ENCODE assay signal across 10 cellular contexts in the genomic region with DNA sequence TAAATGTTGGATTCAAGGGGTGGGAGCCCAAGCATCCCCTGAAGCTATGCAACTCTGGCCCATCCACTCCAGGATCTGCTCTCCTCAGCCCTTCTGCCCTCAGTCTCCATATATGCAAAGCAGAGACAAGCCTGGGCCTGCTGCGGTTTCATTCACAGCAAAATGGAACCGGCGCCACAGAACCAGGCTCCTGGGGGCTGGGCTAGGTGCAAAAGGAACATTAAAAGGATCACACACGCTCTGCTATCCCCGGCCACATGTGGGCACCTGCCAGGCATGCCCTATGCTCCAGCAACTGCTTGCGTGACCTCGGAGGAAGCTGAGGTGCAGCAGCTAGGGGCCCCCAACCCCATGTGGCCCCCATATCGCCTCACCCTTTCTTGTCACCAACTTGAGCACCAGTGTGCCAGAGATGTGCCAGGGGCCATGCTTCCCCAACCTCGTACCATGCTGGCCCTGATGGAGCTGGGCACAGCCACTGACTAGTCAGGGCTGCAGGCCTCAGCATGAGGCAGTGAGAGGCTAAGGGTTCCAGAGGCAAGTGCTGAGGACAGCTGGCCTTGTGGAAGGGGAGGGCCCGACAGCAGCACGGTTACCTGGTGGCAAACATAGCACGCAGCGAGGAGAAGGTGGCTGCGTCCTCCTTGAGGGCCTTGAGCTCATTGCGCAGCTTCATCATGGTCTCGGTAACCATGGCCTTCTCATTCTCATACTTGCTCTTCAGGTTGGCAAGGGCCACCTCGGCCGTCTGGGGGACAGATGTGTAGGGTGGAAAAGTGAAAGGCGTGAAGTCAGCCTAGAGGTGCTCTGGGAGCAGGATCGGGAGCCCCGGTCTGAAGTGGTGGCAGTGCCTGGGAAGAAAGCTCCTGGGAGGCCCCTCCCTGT. TPM values are rescaled to one million over a fixed set of nuclear protein-coding genes. Genes with fewer than 3 reads are reported as not detected.
DNase-seq lines count a peak whose midpoint lies in the region; ATAC-seq, FAIRE-seq and TF ChIP-seq lines count a peak whose summit lies in the region.
"Had no signal": no experiment of that assay in that cellular context is flagged by ENCODE, and none has a peak within 500 bp of the region (broad histone marks: within the 10 kb centered on the region; RNA-seq: fewer than 3 reads in every experiment).

No MANE protein-coding gene starts in this region.

- peak overlapping the region; percentile 33 for H3K4me3 ChIP-seq in OCI-LY7 (ENCODE audit: low read depth, low read length, poor library complexity, severe bottlenecking)
- no peak overlapping the region for H3K4me3 ChIP-seq in keratinocyte (ENCODE audit: control insufficient read depth in 2 of 3, extremely low read depth in 1 of 3, insufficient read depth in 2 of 3, low read depth in 1 of 3, low read length in 3 of 3)

- TF ChIP-seq CTCF in OCI-LY7 (conservative IDR thresholded peaks at IDR 0.05; ENCODE audit: low read length) = no peak
- no peak for TF ChIP-seq CTCF in keratinocyte (optimal IDR thresholded peaks at IDR 0.05 in 1 of 3, IDR thresholded peaks at IDR 0.05 in 1 of 3, conservative IDR thresholded peaks at IDR 0.05 in 1 of 3; ENCODE audit: extremely low read depth in 1 of 3, insufficient read depth in 2 of 3, low read length in 3 of 3)

- intact Hi-C loops in OCI-LY7 (cut with micrococcal nuclease; ENCODE audit: unreplicated experiment) = loop anchor here (1.0 to 2.0 kb wide), 2 partner anchors 12 to 47 kb away; partner anchors contain the start of gene IPPK

- H3K4me2 ChIP-seq in OCI-LY7 (ENCODE audit: low read length) (peak overlapping the region; percentile 65), keratinocyte (ENCODE audit: control insufficient read depth, extremely low read depth, insufficient read depth, low read depth, low read length) (peak overlapping the region; percentile 13)

- POLR2A ChIA-PET in OCI-LY7 (lab: Charles Lee) = interaction anchor here (0.5 to 2.3 kb wide), 9 partner anchors 9 to 74 kb away, joined by 3 to 11 read pairs (median 3); partner anchors contain the start of gene IPPK

- H3K36me3 ChIP-seq in OCI-LY7 (ENCODE audit: insufficient read depth, low read length) = peaks cover 95% of the 10 kb centered on the region
- peaks cover 62 to 66% of the 10 kb centered on the region in 2 experiments for H3K36me3 ChIP-seq in keratinocyte (ENCODE audit: control insufficient read depth in 2 of 2, extremely low read depth in 1 of 2, insufficient read depth in 2 of 2, low read length in 2 of 2)

- H4K20me1 ChIP-seq in OCI-LY7 (ENCODE audit: insufficient read depth, low read length) (no peaks in the 10 kb centered on the region), keratinocyte (ENCODE audit: control insufficient read depth, extremely low read depth, insufficient read depth, low read length) (peaks cover 2% of the 10 kb centered on the region)

- peak overlapping the region; percentile 45 for H3K9ac ChIP-seq in keratinocyte (ENCODE audit: control insufficient read depth, extremely low read depth, insufficient read depth, low read length)

- H3K9me1 ChIP-seq in keratinocyte (ENCODE audit: control insufficient read depth, extremely low read depth, insufficient read depth, low read length) = peaks cover 2% of the 10 kb centered on the region

- H3K4me1 ChIP-seq in OCI-LY7 (ENCODE audit: insufficient read depth, low read length, poor library complexity, severe bottlenecking) = peaks cover 60% of the 10 kb centered on the region
- peaks cover 46% of the 10 kb centered on the region for H3K4me1 ChIP-seq in keratinocyte (ENCODE audit: control insufficient read depth, extremely low read depth, insufficient read depth, low read length)

- H3K27me3 ChIP-seq in keratinocyte (ENCODE audit: control insufficient read depth, extremely low read depth, insufficient read depth, low read length) = no peaks in the 10 kb centered on the region

- H3K79me2 ChIP-seq in OCI-LY7 (ENCODE audit: insufficient read depth, low read depth, low read length) (peaks cover 2% of the 10 kb centered on the region; the same call in 1 of the 2 replicates), keratinocyte (ENCODE audit: control insufficient read depth, insufficient read depth, low read length) (peaks cover 44% of the 10 kb centered on the region)

- FAIRE-seq in keratinocyte (lab: Jason Lieb, UNC) = peak; percentile 17

- no TSS peak for BruUV-seq in OCI-LY7 (replicated peaks; lab: Mats Ljungman, UMichigan)

- H2AFZ ChIP-seq in OCI-LY7 (ENCODE audit: low read length) (no peak overlapping the region), keratinocyte (ENCODE audit: control insufficient read depth, low read length) (no peak overlapping the region)

- peak; percentile 33 for DNase-seq in D341Med (ENCODE audit: low spot score)
- DNase-seq in OCI-LY7 (ENCODE audit: low spot score) = peak; percentile 55
- no peak for DNase-seq in keratinocyte (ENCODE audit: low read depth, low spot score)
- DNase-seq in AG08396 (ENCODE audit: low spot score) = no peak
- DNase-seq in cerebellar nuclear complex (lab: John Stamatoyannopoulos, UW) = no peak
- DNase-seq in H4 (ENCODE audit: low spot score) = no peak
- DNase-seq in NCI-H1694 (lab: John Stamatoyannopoulos, UW) = no peak
- DNase-seq: cortex of kidney, NCI-H446 treated with DMSO at 0.1 percent for 48 hours had no signal

- dilution Hi-C loops in keratinocyte (cut with MboI; ENCODE audit: extremely low pct_ligation_motif_present, low sequenced_read_pairs) = no loop called here

- H3K9me2 ChIP-seq in OCI-LY7 (ENCODE audit: insufficient read depth, low read length) = no peaks in the 10 kb centered on the region

- H3K9me3 ChIP-seq in OCI-LY7 (ENCODE audit: low read length) (no peaks in the 10 kb centered on the region), keratinocyte (ENCODE audit: control insufficient read depth, low read depth, low read length) (no peaks in the 10 kb centered on the region)

- CTCF ChIA-PET in OCI-LY7 (lab: Charles Lee; ENCODE audit: unreplicated experiment) = interaction anchor here (0.6 to 1.8 kb wide), 10 partner anchors 10 to 82 kb away, joined by 3 to 11 read pairs (median 6); no protein-coding TSS in a partner anchor

- H3K27ac ChIP-seq in OCI-LY7 (ENCODE audit: low read depth, low read length, poor library complexity, severe bottlenecking) (peak overlapping the region; percentile 62), keratinocyte (ENCODE audit: control insufficient read depth, insufficient read depth, low read length) (peak overlapping the region; percentile 87)

- ATAC-seq in GM18868 (IDR thresholded peaks at IDR 0.05; ENCODE audit: unreplicated experiment) = peak; percentile 43

RNA-seq across cellular contexts. Expression of gene BICD2, which starts 47.2 kb away (rescaled TPM):
- 71.0 and 71.7 TPM in 2 replicates for total RNA-seq in OCI-LY7 (2014; rRNA removed; shearing (Covaris generic))
- total RNA-seq in OCI-LY7 (2022) = 46.5 and 53.9 TPM in 2 replicates
- 26.9 to 47.3 TPM (median 41.9 TPM) in 3 replicates for polyA plus RNA-seq in keratinocyte
- polyA plus RNA-seq in keratinocyte (2011; ENCODE audit: low read depth) = 97.4 TPM
- 42.9 and 60.3 TPM in 2 replicates for polyA plus RNA-seq in keratinocyte (2011; cell fraction: cytosol; rRNA removed)
- 76.7 and 81.0 TPM in 2 replicates for polyA plus RNA-seq in keratinocyte (2011; cell fraction: nucleus; rRNA removed)
- 63.7 and 91.3 TPM in 2 replicates for polyA plus RNA-seq in keratinocyte (2012; ENCODE audit: low replicate concordance)
- 38.6 to 50.1 TPM (median 44.3 TPM) in 3 replicates for polyA minus RNA-seq in keratinocyte
- 57.0 TPM for polyA minus RNA-seq in keratinocyte (2011; cell fraction: cytosol; rRNA and poly(A)+ RNA removed)
- polyA minus RNA-seq in keratinocyte (2011; cell fraction: nucleus; rRNA and poly(A)+ RNA removed) = 45.6 and 62.4 TPM in 2 replicates
- 18.3 and 24.3 TPM in 2 replicates for total RNA-seq in H4 (2014; rRNA removed; shearing (Covaris generic))

RNA-seq across cellular contexts. Expression of gene IPPK, which starts 47.5 kb away (rescaled TPM):
- total RNA-seq in OCI-LY7 (2014; rRNA removed; shearing (Covaris generic)) = 12.6 and 12.7 TPM in 2 replicates
- total RNA-seq in OCI-LY7 (2022) = 10.3 and 12.0 TPM in 2 replicates
- polyA plus RNA-seq in keratinocyte = 27.5 to 34.9 TPM (median 32.4 TPM) in 3 replicates
- 44.5 TPM for polyA plus RNA-seq in keratinocyte (2011; ENCODE audit: low read depth)
- 28.0 and 37.9 TPM in 2 replicates for polyA plus RNA-seq in keratinocyte (2011; cell fraction: cytosol; rRNA removed)
- polyA plus RNA-seq in keratinocyte (2011; cell fraction: nucleus; rRNA removed) = 68.1 and 79.2 TPM in 2 replicates
- polyA plus RNA-seq in keratinocyte (2012; ENCODE audit: low replicate concordance) = 12.7 and 34.4 TPM in 2 replicates
- polyA minus RNA-seq in keratinocyte = 49.3 to 86.7 TPM (median 68.7 TPM) in 3 replicates
- polyA minus RNA-seq in keratinocyte (2011; cell fraction: cytosol; rRNA and poly(A)+ RNA removed) = 26.9 TPM
- polyA minus RNA-seq in keratinocyte (2011; cell fraction: nucleus; rRNA and poly(A)+ RNA removed) = 26.9 and 42.7 TPM in 2 replicates
- total RNA-seq in H4 (2014; rRNA removed; shearing (Covaris generic)) = 6.1 and 12.8 TPM in 2 replicates

Comparison
In these comparisons a context has a peak if more than half of its experiments do, and no peak if none do; other contexts are left out.
1. DNase-seq: peak in D341Med (single experiment) and OCI-LY7 (single experiment); none in keratinocyte (single experiment), AG08396 (single experiment), cerebellar nuclear complex (0 of 2), H4 (single experiment) and NCI-H1694 (single experiment).